ENCODE assay signal across 27 cellular contexts in genomic region chr10:8334631-8335030, GRCh38.
"Had no signal": no experiment of that assay in that cellular context is flagged by ENCODE, and none has a peak within 500 bp of the region (broad histone marks: within the 10 kb centered on the region; RNA-seq: fewer than 3 reads in every experiment).

No MANE protein-coding gene starts in this region.

- H3K27me3 Mint-ChIP-seq: activated CD4-positive, alpha-beta T cell treated with anti-CD3 and anti-CD28 coated beads for 36 hours; activated naive CD8-positive, alpha-beta T cell had no signal

- H3K4me3 ChIP-seq: MG63, SJSA1 had no signal

- H3K27ac ChIP-seq: KMS-11, SJSA1, VCaP had no signal

- H3K36me3 ChIP-seq: MG63, SJSA1 had no signal

- H3K36me3 Mint-ChIP-seq: brain had no signal

- H3K27me3 ChIP-seq: MG63 had no signal

- H3K9me3 ChIP-seq: MG63, SJSA1 had no signal

- ATAC-seq: activated CD4-positive, alpha-beta T cell treated with anti-CD3 and anti-CD28 coated beads for 36 hours; activated CD8-positive, alpha-beta T cell treated with anti-CD3 and anti-CD28 coated beads, Interleukin-2, amount 10 ng/mL, durations not matched to agents 7 days and 5 days; activated T-cell treated with anti-CD3 and anti-CD28 coated beads, Interleukin-2, amount 50 U/mL, for 4 hours; SK-N-SH treated with all-trans-retinoic acid at 6 μM for 48 hours had no signal

- FAIRE-seq: astrocyte, RCC 7860, TTC549 had no signal

- H3K9me3 Mint-ChIP-seq: activated naive CD4-positive, alpha-beta T cell treated with anti-CD3 and anti-CD28 coated beads for 36 hours; activated T-cell treated with anti-CD3 and anti-CD28 coated beads, Interleukin-2, amount 50 U/mL, for 4 hours; brain had no signal

- H3K27ac Mint-ChIP-seq: activated CD4-positive, alpha-beta T cell treated with anti-CD3 and anti-CD28 coated beads for 36 hours; activated CD8-positive, alpha-beta T cell treated with anti-CD3 and anti-CD28 coated beads, Interleukin-2, amount 10 ng/mL, durations not matched to agents 7 days and 5 days; activated naive CD4-positive, alpha-beta T cell treated with anti-CD3 and anti-CD28 coated beads for 36 hours; activated naive CD8-positive, alpha-beta T cell; brain had no signal

- H3K4me2 ChIP-seq: KMS-11 had no signal

- DNase-seq: activated CD4-positive, alpha-beta T cell treated with anti-CD3 and anti-CD28 coated beads for 36 hours; activated CD4-positive, alpha-beta T cell treated with anti-CD3 and anti-CD28 coated beads, Interleukin-2, amount 50 U/mL, for 1 hour; activated CD8-positive, alpha-beta T cell treated with anti-CD3 and anti-CD28 coated beads, Interleukin-2, amount 10 ng/mL, durations not matched to agents 7 days and 5 days; activated gamma-delta T cell; activated naive CD4-positive, alpha-beta T cell treated with anti-CD3 and anti-CD28 coated beads for 36 hours; activated T-cell treated with anti-CD3 and anti-CD28 coated beads, Interleukin-2, amount 50 U/mL, for 4 hours; amygdala; MG63; MV-4-11; NCI-H1105; NCI-H1436; NCI-H1694 treated with DMSO at 0.1 percent for 48 hours; NCI-H2081; NCI-H446; NCI-H524; SHP77; SW 1271; T1000 had no signal

- H3K4me3 Mint-ChIP-seq: activated CD4-positive, alpha-beta T cell treated with anti-CD3 and anti-CD28 coated beads for 36 hours; activated CD8-positive, alpha-beta T cell treated with anti-CD3 and anti-CD28 coated beads, Interleukin-2, amount 10 ng/mL, durations not matched to agents 7 days and 5 days; activated naive CD8-positive, alpha-beta T cell; activated T-cell treated with anti-CD3 and anti-CD28 coated beads, Interleukin-2, amount 50 U/mL, for 4 hours; brain had no signal

- H3K9ac ChIP-seq: KMS-11 had no signal
